22 cellular contexts compared by ENCODE assay signal in the genomic region with DNA sequence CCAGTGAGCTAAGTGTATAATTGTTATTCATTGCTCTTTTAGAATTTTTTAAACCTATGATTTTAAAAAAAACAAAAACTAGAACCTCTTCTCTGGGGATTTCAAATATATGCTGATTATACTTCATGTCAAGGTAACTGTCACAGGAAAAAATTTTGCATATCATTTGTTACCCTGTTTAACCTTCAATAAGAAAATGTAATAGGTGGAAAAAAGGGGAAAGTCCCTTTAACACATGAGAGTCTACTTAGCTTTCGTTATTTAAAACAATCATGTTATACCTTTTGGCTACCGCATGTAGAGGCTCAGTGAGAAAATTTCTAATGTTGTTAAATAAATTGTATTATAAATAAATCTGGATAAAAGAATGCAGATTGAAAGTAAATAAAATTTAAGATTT.
"Had no signal": no experiment of that assay in that cellular context is flagged by ENCODE, and none has a peak within 500 bp of the region (broad histone marks: within the 10 kb centered on the region; RNA-seq: fewer than 3 reads in every experiment).

No MANE protein-coding gene starts in this region.

- DNase-seq: activated CD4-positive, alpha-beta memory T cell treated with anti-CD3 and anti-CD28 coated beads, Interleukin-2, amount 10 ng/mL, durations not matched to agents 7 days and 5 days; activated CD4-positive, alpha-beta T cell treated with anti-CD3 and anti-CD28 coated beads, Interleukin-2, amount 10 ng/mL, durations not matched to agents 7 days and 5 days; activated CD4-positive, CD25-positive, alpha-beta regulatory T cell treated with anti-CD3 and anti-CD28 coated beads, Interleukin-2, amount 50 U/mL, for 72 hours; activated CD8-positive, alpha-beta memory T cell treated with anti-CD3 and anti-CD28 coated beads, Interleukin-2, amount 50 U/mL, for 48 hours; activated naive CD4-positive, alpha-beta T cell; activated T-cell treated with anti-CD3 and anti-CD28 coated beads, Interleukin-2, amount 50 U/mL, for 48 hours; anterior cingulate cortex; effector CD4-positive, alpha-beta T cell; gastrocnemius medialis; head of caudate nucleus; natural killer cell; posterior cingulate gyrus; right cardiac atrium; stimulated activated CD4-positive, alpha-beta T cell treated with anti-CD3 and anti-CD28 coated beads, Interleukin-2, amount 100 ng/mL, for 48 hours; stimulated activated naive CD8-positive, alpha-beta T cell treated with anti-CD3 and anti-CD28 coated beads, Interleukin-15, Interleukin-2, amounts not matched to agents 100 U/mL and 50 U/mL, for 24 hours; T-helper 1 cell; testis; transverse colon had no signal

- H3K4me3 ChIP-seq: gastrocnemius medialis, testis, transverse colon had no signal

- H3K9me3 ChIP-seq: gastrocnemius medialis, testis, transverse colon had no signal

- H3K27me3 ChIP-seq: gastrocnemius medialis, testis, transverse colon had no signal

- H3K27ac ChIP-seq: epithelial cell of prostate, gastrocnemius medialis, testis, transverse colon had no signal

- H3K27ac Mint-ChIP-seq: activated CD4-positive, alpha-beta memory T cell treated with anti-CD3 and anti-CD28 coated beads, Interleukin-2, amount 10 ng/mL, durations not matched to agents 7 days and 5 days; activated CD4-positive, alpha-beta T cell treated with anti-CD3 and anti-CD28 coated beads, Interleukin-2, amount 10 ng/mL, durations not matched to agents 7 days and 5 days; activated naive CD4-positive, alpha-beta T cell treated with anti-CD3 and anti-CD28 coated beads, Interleukin-2, amount 50 U/mL, for 72 hours; dendritic cell treated with granulocyte-macrophage colony-stimulating factor and Interleukin-4, amounts not matched to agents 40 ng/mL and 50 ng/mL, for 4 days; natural killer cell had no signal

- H3K4me3 Mint-ChIP-seq: activated CD4-positive, alpha-beta memory T cell treated with anti-CD3 and anti-CD28 coated beads, Interleukin-2, amount 10 ng/mL, durations not matched to agents 7 days and 5 days; activated CD4-positive, alpha-beta T cell treated with anti-CD3 and anti-CD28 coated beads, Interleukin-2, amount 10 ng/mL, durations not matched to agents 7 days and 5 days; central memory CD8-positive, alpha-beta T cell; dendritic cell treated with granulocyte-macrophage colony-stimulating factor and Interleukin-4, amounts not matched to agents 40 ng/mL and 50 ng/mL, for 4 days; natural killer cell had no signal

- H3K4me1 Mint-ChIP-seq: activated CD4-positive, alpha-beta memory T cell treated with anti-CD3 and anti-CD28 coated beads, Interleukin-2, amount 10 ng/mL, durations not matched to agents 7 days and 5 days; activated CD4-positive, alpha-beta T cell treated with anti-CD3 and anti-CD28 coated beads, Interleukin-2, amount 10 ng/mL, durations not matched to agents 7 days and 5 days; central memory CD8-positive, alpha-beta T cell; natural killer cell had no signal

- H3K4me1 ChIP-seq: testis had no signal

- H3K36me3 ChIP-seq: gastrocnemius medialis, transverse colon had no signal

- ATAC-seq: activated naive CD4-positive, alpha-beta T cell treated with anti-CD3 and anti-CD28 coated beads, Interleukin-2, amount 50 U/mL, for 72 hours; gastrocnemius medialis; natural killer cell; right cardiac atrium; stimulated activated naive CD8-positive, alpha-beta T cell treated with anti-CD3 and anti-CD28 coated beads, Interleukin-15, Interleukin-2, amounts not matched to agents 100 U/mL and 50 U/mL, for 24 hours had no signal

- H3K27me3 Mint-ChIP-seq: activated CD4-positive, alpha-beta memory T cell treated with anti-CD3 and anti-CD28 coated beads, Interleukin-2, amount 10 ng/mL, durations not matched to agents 7 days and 5 days; dendritic cell treated with granulocyte-macrophage colony-stimulating factor and Interleukin-4, amounts not matched to agents 40 ng/mL and 50 ng/mL, for 4 days had no signal

- H3K36me3 Mint-ChIP-seq: activated naive CD4-positive, alpha-beta T cell treated with anti-CD3 and anti-CD28 coated beads, Interleukin-2, amount 50 U/mL, for 72 hours; natural killer cell had no signal
